In the genomic region with DNA sequence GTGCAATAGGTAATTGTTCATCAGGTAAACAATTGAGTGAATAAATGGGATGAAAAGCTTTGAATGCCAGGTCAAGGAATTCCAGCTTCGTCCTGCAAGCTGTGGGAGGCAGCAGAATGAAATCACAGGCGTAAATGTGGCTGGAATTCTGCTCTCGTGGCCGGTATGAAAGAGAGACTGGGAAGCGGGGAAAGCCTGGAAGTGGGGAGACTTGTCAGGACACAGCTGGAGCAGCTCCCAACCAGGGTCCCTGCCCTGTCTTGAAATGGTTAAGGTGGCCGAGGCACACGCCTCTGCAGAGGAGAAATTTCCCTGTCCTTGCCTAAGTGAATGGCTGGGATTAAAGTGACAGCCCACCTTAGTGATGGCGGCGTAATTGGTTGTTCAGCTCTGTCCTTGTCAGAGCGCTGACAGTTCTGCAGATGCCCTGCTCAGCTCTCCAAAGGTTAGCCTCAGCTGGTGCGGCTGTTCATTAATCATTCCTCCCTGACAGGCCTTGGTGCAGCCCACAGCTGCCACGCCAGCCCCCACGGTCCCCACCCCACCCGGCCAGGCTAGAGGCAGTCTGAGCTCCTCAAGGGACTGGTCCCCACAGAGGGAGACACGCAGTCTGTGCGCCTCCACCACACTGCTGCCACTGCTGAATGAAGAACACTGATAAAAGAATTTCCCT, we compare ENCODE assay signal across 18 cellular contexts.
"Had no signal": no experiment of that assay in that cellular context is flagged by ENCODE, and none has a peak within 500 bp of the region (broad histone marks: within the 10 kb centered on the region; RNA-seq: fewer than 3 reads in every experiment).

No MANE protein-coding gene starts in this region.

- H3K27me3 ChIP-seq: pancreas had no signal

- H3K4me1 ChIP-seq: pancreas, tibial artery had no signal

- H3K27ac ChIP-seq: pancreas, tibial artery had no signal

- DNase-seq: activated CD4-positive, alpha-beta T cell treated with anti-CD3 and anti-CD28 coated beads, Interleukin-2, amount 10 ng/mL, durations not matched to agents 24 days and 14 days; activated CD4-positive, CD25-positive, alpha-beta regulatory T cell; activated CD8-positive, alpha-beta memory T cell treated with anti-CD3 and anti-CD28 coated beads, Interleukin-2, amount 50 U/mL, for 48 hours; activated gamma-delta T cell; activated T-cell treated with anti-CD3 and anti-CD28 coated beads, Interleukin-2, amount 50 U/mL, for 72 hours; amniotic stem cell; effector CD8-positive, alpha-beta T cell; glutamatergic neuron; hypothalamus; pancreas; stimulated activated CD4-positive, alpha-beta T cell treated with anti-CD3 and anti-CD28 coated beads, Interleukin-15, amount 100 ng/mL, for 24 hours; stimulated activated CD4-positive, alpha-beta T cell treated with anti-CD3 and anti-CD28 coated beads, Interleukin-4, amount 100 ng/mL, for 1 hour; stimulated activated naive B cell treated with anti-CD40 and anti-IgM and Interleukin-4, amounts not matched to agents 10 μg/mL and 1 μg/mL and 100 μg/mL, for 72 hours; tibial artery had no signal

- H3K4me1 Mint-ChIP-seq: activated CD4-positive, alpha-beta T cell treated with anti-CD3 and anti-CD28 coated beads, Interleukin-2, amount 10 ng/mL, durations not matched to agents 24 days and 14 days; central memory CD8-positive, alpha-beta T cell; stimulated activated naive B cell treated with anti-CD40 and anti-IgM and Interleukin-4, amounts not matched to agents 10 μg/mL and 1 μg/mL and 100 μg/mL, for 72 hours had no signal

- FAIRE-seq: endothelial cell of umbilical vein, pancreas had no signal

- H3K9me3 ChIP-seq: pancreas had no signal

- H3K9me3 Mint-ChIP-seq: activated CD4-positive, alpha-beta T cell treated with anti-CD3 and anti-CD28 coated beads, Interleukin-2, amount 10 ng/mL, durations not matched to agents 24 days and 14 days had no signal

- H3K4me3 ChIP-seq: pancreas, tibial artery had no signal

- ATAC-seq: activated naive CD4-positive, alpha-beta T cell treated with anti-CD3 and anti-CD28 coated beads, Interleukin-2, amount 50 U/mL, for 72 hours; activated T-cell treated with anti-CD3 and anti-CD28 coated beads, Interleukin-2, amount 50 U/mL, for 72 hours; pancreas; stimulated activated naive B cell treated with anti-CD40 and anti-IgM and Interleukin-4, amounts not matched to agents 10 μg/mL and 1 μg/mL and 100 μg/mL, for 72 hours had no signal

- H3K27ac Mint-ChIP-seq: activated CD4-positive, alpha-beta T cell treated with anti-CD3 and anti-CD28 coated beads, Interleukin-2, amount 10 ng/mL, durations not matched to agents 24 days and 14 days; activated naive CD4-positive, alpha-beta T cell treated with anti-CD3 and anti-CD28 coated beads, Interleukin-2, amount 50 U/mL, for 72 hours; activated T-cell treated with anti-CD3 and anti-CD28 coated beads, Interleukin-2, amount 50 U/mL, for 72 hours; stimulated activated naive B cell treated with anti-CD40 and anti-IgM and Interleukin-4, amounts not matched to agents 10 μg/mL and 1 μg/mL and 100 μg/mL, for 72 hours had no signal

- H3K4me3 Mint-ChIP-seq: activated CD4-positive, alpha-beta T cell treated with anti-CD3 and anti-CD28 coated beads, Interleukin-2, amount 10 ng/mL, durations not matched to agents 24 days and 14 days; activated T-cell treated with anti-CD3 and anti-CD28 coated beads, Interleukin-2, amount 50 U/mL, for 72 hours; central memory CD8-positive, alpha-beta T cell; neural crest cell; stimulated activated naive B cell treated with anti-CD40 and anti-IgM and Interleukin-4, amounts not matched to agents 10 μg/mL and 1 μg/mL and 100 μg/mL, for 72 hours had no signal

- H3K36me3 ChIP-seq: pancreas, tibial artery had no signal
